Comparison of ENCODE assay signal across 1 cellular context in the genomic region with DNA sequence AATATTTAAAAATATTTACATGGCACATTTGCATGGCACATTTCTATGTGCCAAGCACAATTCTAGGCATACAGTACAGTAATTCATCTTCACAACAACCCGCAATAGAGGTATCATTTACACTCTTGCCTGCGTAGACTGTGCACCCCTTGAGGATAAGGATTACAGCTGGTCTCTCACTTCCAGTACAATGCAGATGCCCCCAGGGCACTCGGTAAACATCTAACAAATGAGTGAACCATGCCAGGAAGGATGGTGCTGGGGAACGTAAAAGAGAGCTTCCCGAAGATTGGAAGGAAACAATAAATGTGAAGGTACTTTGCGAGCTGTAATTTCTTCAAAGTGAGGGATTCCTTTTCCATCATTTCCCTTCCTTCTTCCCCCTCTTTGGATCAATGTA.
TF ChIP-seq lines count a peak whose summit lies in the region.

No MANE protein-coding gene starts in this region.

TF ChIP-seq in liver, 16 proteins besides CTCF, POLR2A, EP300 and RAD21 (continued from another document):
- TF ChIP-seq FOXA2 (IDR thresholded peaks at IDR 0.05) (no peak), ZBTB33 (IDR thresholded peaks at IDR 0.05) (no peak)
